17 cellular contexts compared by ENCODE assay signal in the genomic region with DNA sequence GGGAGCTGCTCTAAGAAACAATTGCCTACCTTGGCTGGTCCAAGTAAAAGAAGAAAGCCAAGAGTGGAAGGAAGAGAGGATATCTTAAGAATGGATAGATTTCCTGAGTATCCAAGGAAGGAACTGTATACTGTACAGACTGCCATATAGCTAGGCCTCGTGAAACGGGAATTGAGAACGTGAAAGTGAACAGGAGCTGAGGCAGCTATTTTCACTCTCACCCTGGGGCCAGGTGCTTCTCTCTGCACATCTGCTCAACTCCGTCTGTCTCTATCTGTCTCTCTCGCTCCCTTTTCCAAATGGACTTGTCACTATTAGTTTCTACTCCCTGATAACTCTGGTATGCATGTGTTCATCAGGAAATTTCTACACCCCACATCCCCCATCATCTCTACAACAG. TPM values are rescaled to one million over a fixed set of nuclear protein-coding genes. Genes with fewer than 3 reads are reported as not detected.
DNase-seq lines count a peak whose midpoint lies in the region; ATAC-seq and TF ChIP-seq lines count a peak whose summit lies in the region.
"Had no signal": no experiment of that assay in that cellular context is flagged by ENCODE, and none has a peak within 500 bp of the region (broad histone marks: within the 10 kb centered on the region; RNA-seq: fewer than 3 reads in every experiment).

No MANE protein-coding gene starts in this region.

- no peaks in the 10 kb centered on the region for H3K9me3 ChIP-seq in PC-9 (ENCODE audit: insufficient read depth, low read depth)
- H3K9me3 ChIP-seq in ascending aorta, result no peaks in the 10 kb centered on the region
- H3K9me3 ChIP-seq: HAP-1 had no signal

- no peak overlapping the region for H2AFZ ChIP-seq in PC-9

- BruUV-seq in PC-9 (replicated peaks; lab: Mats Ljungman, UMichigan), result no TSS peak

- intact Hi-C loops in PC-9 (cut with micrococcal nuclease; ENCODE audit: unreplicated experiment), result no loop called here
- intact Hi-C loops in ascending aorta (cut with DNase I), result loop anchor here (10.0 kb wide), 1 partner anchor 574 kb away; no protein-coding TSS in a partner anchor

- no peaks in the 10 kb centered on the region for H4K20me1 ChIP-seq in PC-9 (ENCODE audit: insufficient read depth)

- DNase-seq in stimulated activated naive CD8-positive, alpha-beta T cell treated with anti-CD3 and anti-CD28 coated beads, Interleukin-15, amount 100 ng/mL, for 72 hours, result no peak
- peak; percentile 87 for DNase-seq in RPMI8226
- DNase-seq in NCI-H82 treated with DMSO at 0.1 percent for 48 hours (lab: John Stamatoyannopoulos, UW; ENCODE audit: unreplicated experiment), result no peak
- DNase-seq in PC-9, result no peak
- no peak for DNase-seq in ascending aorta (ENCODE audit: low spot score in 2 of 2)
- DNase-seq: activated CD4-positive, alpha-beta T cell treated with anti-CD3 and anti-CD28 coated beads, Interleukin-2, amount 50 U/mL, for 48 hours; DMS 273 treated with DMSO at 0.1 percent for 48 hours; IMR-90; NCI-H510A treated with DMSO at 0.1 percent for 48 hours had no signal

- H3K4me3 ChIP-seq in PC-9 (no peak overlapping the region), ascending aorta (no peak overlapping the region)
- H3K4me3 ChIP-seq: HAP-1 had no signal

- H3K27ac ChIP-seq in PC-9 (no peak overlapping the region), ascending aorta (no peak overlapping the region)

- no peaks in the 10 kb centered on the region for H3K27me3 Mint-ChIP-seq in stimulated activated naive CD8-positive, alpha-beta T cell treated with anti-CD3 and anti-CD28 coated beads, Interleukin-15, Interleukin-2, amounts not matched to agents 100 ng/mL and 50 ng/mL, for 24 hours
- no peaks in the 10 kb centered on the region for H3K27me3 Mint-ChIP-seq in stimulated activated naive CD8-positive, alpha-beta T cell treated with anti-CD3 and anti-CD28 coated beads, Interleukin-15, amount 100 ng/mL, for 72 hours
- no peaks in the 10 kb centered on the region for H3K27me3 Mint-ChIP-seq in stimulated activated memory B cell treated with anti-CD40 and anti-IgM and Interleukin-4, amounts not matched to agents 10 μg/mL and 1 μg/mL and 100 μg/mL, for 72 hours
- H3K27me3 Mint-ChIP-seq: central memory CD8-positive, alpha-beta T cell had no signal

- peak overlapping the region; percentile 95 for H3K27ac Mint-ChIP-seq in stimulated activated naive CD8-positive, alpha-beta T cell treated with anti-CD3 and anti-CD28 coated beads, Interleukin-15, Interleukin-2, amounts not matched to agents 100 ng/mL and 50 ng/mL, for 24 hours
- H3K27ac Mint-ChIP-seq in stimulated activated naive CD8-positive, alpha-beta T cell treated with anti-CD3 and anti-CD28 coated beads, Interleukin-15, amount 100 ng/mL, for 72 hours, result peak overlapping the region in 1 of 2 donors; percentile 98
- H3K27ac Mint-ChIP-seq in stimulated activated memory B cell treated with anti-CD40 and anti-IgM and Interleukin-4, amounts not matched to agents 10 μg/mL and 1 μg/mL and 100 μg/mL, for 72 hours, result peak overlapping the region; percentile 85

- H3K4me1 Mint-ChIP-seq in stimulated activated naive CD8-positive, alpha-beta T cell treated with anti-CD3 and anti-CD28 coated beads, Interleukin-15, Interleukin-2, amounts not matched to agents 100 ng/mL and 50 ng/mL, for 24 hours (ENCODE audit: low read depth), result peaks cover 46% of the 10 kb centered on the region
- peaks cover 51% of the 10 kb centered on the region for H3K4me1 Mint-ChIP-seq in stimulated activated naive CD8-positive, alpha-beta T cell treated with anti-CD3 and anti-CD28 coated beads, Interleukin-15, amount 100 ng/mL, for 72 hours
- peaks cover 29% of the 10 kb centered on the region for H3K4me1 Mint-ChIP-seq in stimulated activated memory B cell treated with anti-CD40 and anti-IgM and Interleukin-4, amounts not matched to agents 10 μg/mL and 1 μg/mL and 100 μg/mL, for 72 hours

- no peak overlapping the region for H3K4me3 Mint-ChIP-seq in stimulated activated naive CD8-positive, alpha-beta T cell treated with anti-CD3 and anti-CD28 coated beads, Interleukin-15, Interleukin-2, amounts not matched to agents 100 ng/mL and 50 ng/mL, for 24 hours
- H3K4me3 Mint-ChIP-seq in stimulated activated naive CD8-positive, alpha-beta T cell treated with anti-CD3 and anti-CD28 coated beads, Interleukin-15, amount 100 ng/mL, for 72 hours, result no peak overlapping the region
- H3K4me3 Mint-ChIP-seq in stimulated activated memory B cell treated with anti-CD40 and anti-IgM and Interleukin-4, amounts not matched to agents 10 μg/mL and 1 μg/mL and 100 μg/mL, for 72 hours, result peak overlapping the region; percentile 51
- H3K4me3 Mint-ChIP-seq: central memory CD8-positive, alpha-beta T cell had no signal

- no peaks in the 10 kb centered on the region for H3K9me2 ChIP-seq in PC-9 (ENCODE audit: insufficient read depth)

- no peaks in the 10 kb centered on the region for H3K4me1 ChIP-seq in PC-9 (replicated peaks; ENCODE audit: insufficient read depth)
- H3K4me1 ChIP-seq in ascending aorta, result peaks cover 14 to 15% of the 10 kb centered on the region in 2 donors
- H3K4me1 ChIP-seq: HAP-1 had no signal

- H3K27me3 ChIP-seq in PC-9 (ENCODE audit: insufficient read depth, low read depth) (no peaks in the 10 kb centered on the region), ascending aorta (no peaks in the 10 kb centered on the region)

- H3K36me3 ChIP-seq in PC-9 (ENCODE audit: low read depth), result no peaks in the 10 kb centered on the region
- H3K36me3 ChIP-seq in ascending aorta, result no peaks in the 10 kb centered on the region
- H3K36me3 ChIP-seq: HAP-1 had no signal

- no peaks in the 10 kb centered on the region for H3K79me2 ChIP-seq in PC-9 (ENCODE audit: low read depth)

- H3K9me3 Mint-ChIP-seq in stimulated activated naive CD8-positive, alpha-beta T cell treated with anti-CD3 and anti-CD28 coated beads, Interleukin-15, Interleukin-2, amounts not matched to agents 100 ng/mL and 50 ng/mL, for 24 hours, result no peaks in the 10 kb centered on the region
- no peaks in the 10 kb centered on the region for H3K9me3 Mint-ChIP-seq in stimulated activated naive CD8-positive, alpha-beta T cell treated with anti-CD3 and anti-CD28 coated beads, Interleukin-15, amount 100 ng/mL, for 72 hours
- H3K9me3 Mint-ChIP-seq in stimulated activated memory B cell treated with anti-CD40 and anti-IgM and Interleukin-4, amounts not matched to agents 10 μg/mL and 1 μg/mL and 100 μg/mL, for 72 hours, result no peaks in the 10 kb centered on the region
- H3K9me3 Mint-ChIP-seq: central memory CD8-positive, alpha-beta T cell had no signal

- POLR2A ChIA-PET in PC-9 (lab: Charles Lee; ENCODE audit: unreplicated experiment), result no interaction called here

- TF ChIP-seq CTCF in PC-9 (conservative IDR thresholded peaks at IDR 0.05) (no peak), ascending aorta (IDR thresholded peaks at IDR 0.05) (no peak)

- H3K36me3 Mint-ChIP-seq in stimulated activated naive CD8-positive, alpha-beta T cell treated with anti-CD3 and anti-CD28 coated beads, Interleukin-15, Interleukin-2, amounts not matched to agents 100 ng/mL and 50 ng/mL, for 24 hours (ENCODE audit: low read depth), result peaks cover 7% of the 10 kb centered on the region
- H3K36me3 Mint-ChIP-seq in stimulated activated memory B cell treated with anti-CD40 and anti-IgM and Interleukin-4, amounts not matched to agents 10 μg/mL and 1 μg/mL and 100 μg/mL, for 72 hours, result peaks cover 2% of the 10 kb centered on the region

- CTCF ChIA-PET in PC-9 (lab: Charles Lee), result no interaction called here

- no peak overlapping the region for H3K4me2 ChIP-seq in PC-9

- ATAC-seq in stimulated activated naive CD8-positive, alpha-beta T cell treated with anti-CD3 and anti-CD28 coated beads, Interleukin-15, amount 100 ng/mL, for 72 hours, result no peak
- ATAC-seq in HG02885 (IDR thresholded peaks at IDR 0.05; ENCODE audit: poor library complexity, unreplicated experiment), result peak; percentile 77
- ATAC-seq in stimulated activated memory B cell treated with anti-CD40 and anti-IgM and Interleukin-4, amounts not matched to agents 10 μg/mL and 1 μg/mL and 100 μg/mL, for 72 hours, result peak; percentile 67
- ATAC-seq: activated naive CD4-positive, alpha-beta T cell treated with anti-CD3 and anti-CD28 coated beads, Interleukin-2, amount 50 U/mL, for 72 hours; Right ventricle myocardium inferior had no signal

- no peaks in the 10 kb centered on the region for H3F3A ChIP-seq in PC-9 (ENCODE audit: insufficient read depth, low read depth)

RNA-seq across cellular contexts. Expression of a gene that starts 35.9 kb away (rescaled TPM):
- total RNA-seq in PC-9 (2021) (25.5 and 30.6 TPM in 2 replicates), ascending aorta (70.2 TPM)

RNA-seq across cellular contexts. Expression of a gene that starts 49.0 kb away (rescaled TPM):
- 3.2 and 4.1 TPM in 2 replicates for total RNA-seq in PC-9 (2021)
- not detected for total RNA-seq in ascending aorta
- total RNA-seq: endothelial cell of umbilical vein had no signal
